Comparison of ENCODE assay signal across 10 cellular contexts in the genomic region with DNA sequence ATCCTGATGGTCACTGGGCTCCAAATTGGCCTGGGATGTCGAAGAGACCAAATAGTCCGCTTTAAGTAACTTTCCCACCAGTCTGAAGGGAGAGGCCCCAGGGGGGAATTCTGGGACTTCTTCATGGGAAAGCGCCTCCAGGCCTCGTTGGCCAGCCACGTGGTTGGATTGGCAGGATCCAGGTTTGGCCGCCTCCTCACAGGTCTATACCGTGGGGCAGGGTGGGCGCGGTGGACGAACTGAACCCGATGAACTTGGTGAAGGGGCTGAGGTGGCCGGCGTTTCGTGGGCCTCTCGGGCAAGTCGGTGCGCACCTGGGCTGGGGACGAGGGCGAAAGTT. TPM values are rescaled to one million over a fixed set of nuclear protein-coding genes. Genes with fewer than 3 reads are reported as not detected.
DNase-seq lines count a peak whose midpoint lies in the region; ATAC-seq, FAIRE-seq and TF ChIP-seq lines count a peak whose summit lies in the region.
"Had no signal": no experiment of that assay in that cellular context is flagged by ENCODE, and none has a peak within 500 bp of the region (broad histone marks: within the 10 kb centered on the region; RNA-seq: fewer than 3 reads in every experiment).

No MANE protein-coding gene starts in this region.

- H3K4me1 Mint-ChIP-seq in chondrocyte (ENCODE audit: low read depth), result peaks cover 10% of the 10 kb centered on the region

- no peak for TF ChIP-seq CTCF in A549 (IDR thresholded peaks at IDR 0.05)
- no peak for TF ChIP-seq CTCF in HFF-Myc (IDR thresholded peaks at IDR 0.05; ENCODE audit: low read depth, low read length, missing control alignments)
- no peak for TF ChIP-seq CTCF in chondrocyte (IDR thresholded peaks at IDR 0.05)

- H3K4me2 ChIP-seq in A549, result peak overlapping the region; percentile 77

- peaks cover 25 to 34% of the 10 kb centered on the region in 2 donors for H3K27me3 ChIP-seq in mucosa of rectum (ENCODE audit: control insufficient read depth in 2 of 2, insufficient read depth in 2 of 2, low read length in 2 of 2)

- peaks cover 54% of the 10 kb centered on the region for H3K27me3 Mint-ChIP-seq in chondrocyte (ENCODE audit: low read depth)

- 0 out of 6 replicates have a peak, but pooled peaks of 1 of the 2 experiments have one; percentile 12 for ATAC-seq in A549

- H3K9ac ChIP-seq in mucosa of rectum (ENCODE audit: low read depth in 1 of 2, low read length in 2 of 2), result no peak overlapping the region

- CTCF ChIA-PET in A549 (lab: Yijun Ruan, JAX), result interaction anchor here (0.8 to 1.6 kb wide), 7 partner anchors 9 to 440 kb away, joined by 3 to 10 read pairs (median 4); no protein-coding TSS in a partner anchor

- no peaks in the 10 kb centered on the region for H3K36me3 Mint-ChIP-seq in chondrocyte (ENCODE audit: low read depth)

- POLR2A ChIA-PET in A549 (lab: Yijun Ruan, JAX), result no interaction called here

- no peak for TF ChIP-seq POLR2A in A549 (IDR thresholded peaks at IDR 0.05; ENCODE audit: low read length)

- H3K9me3 ChIP-seq in A549, result peaks cover 9% of the 10 kb centered on the region; the same call in 1 of the 3 replicates
- H3K9me3 ChIP-seq in mucosa of rectum (ENCODE audit: control insufficient read depth in 2 of 2, low read length in 2 of 2), result no peaks in the 10 kb centered on the region

- peaks cover 8% of the 10 kb centered on the region for H3K9me3 Mint-ChIP-seq in chondrocyte (ENCODE audit: low read depth)

- FAIRE-seq in A549 (lab: Jason Lieb, UNC), result no peak

- no peaks in the 10 kb centered on the region for H3K36me3 ChIP-seq in mucosa of rectum (ENCODE audit: control insufficient read depth in 2 of 2, insufficient read depth in 2 of 2, low read length in 2 of 2)

- peak overlapping the region; percentile 80 for H3K4me3 Mint-ChIP-seq in chondrocyte (ENCODE audit: unreplicated experiment)

- H3K4me3 ChIP-seq in A549 (peak overlapping the region; percentile 62; the same call in 2 of the 3 replicates), HFF-Myc (replicated peaks; ENCODE audit: low read depth, low read length) (peak overlapping the region; percentile 44), mucosa of rectum (ENCODE audit: low read length in 2 of 2) (peak overlapping the region; percentile 68 to 70)

- WGBS in A549 (ENCODE audit: missing lambda C conversion rate), result 56% methylated on average over 11 of the region's 19 CpGs

- no peak for DNase-seq in A549 (ENCODE audit: low read depth in 1 of 2, low spot score in 1 of 2)
- no peak for DNase-seq in HFF-Myc (ENCODE audit: extremely low read depth, low read depth)
- no peak for DNase-seq in chondrocyte (ENCODE audit: low spot score)
- DNase-seq in NCI-H748 (lab: John Stamatoyannopoulos, UW; ENCODE audit: unreplicated experiment), result no peak
- no peak for DNase-seq in cerebellar cortex (ENCODE audit: low spot score)
- DNase-seq in amygdala (lab: John Stamatoyannopoulos, UW), result no peak
- no peak for DNase-seq in stimulated activated naive CD4-positive, alpha-beta T cell treated with Interleukin-2 at 50 U/mL for 16 hours (lab: John Stamatoyannopoulos, UW)
- DNase-seq: DMS153 had no signal

- TF ChIP-seq EP300 in A549 (IDR thresholded peaks at IDR 0.05), result no peak

- no peak overlapping the region for H3K27ac Mint-ChIP-seq in chondrocyte (ENCODE audit: unreplicated experiment)

- H3K4me1 ChIP-seq in A549, result no peaks in the 10 kb centered on the region
- peaks cover 3 to 8% of the 10 kb centered on the region in 2 donors for H3K4me1 ChIP-seq in mucosa of rectum (ENCODE audit: control insufficient read depth in 2 of 2, insufficient read depth in 2 of 2, low read length in 2 of 2)

- H3K27ac ChIP-seq in A549 (peak overlapping the region in 1 of 2 experiments; percentile 83; a peak in 1 of 6 replicates), mucosa of rectum (ENCODE audit: low read depth in 2 of 2, low read length in 2 of 2) (no peak overlapping the region)

- TF ChIP-seq RAD21 in A549 (conservative IDR thresholded peaks at IDR 0.05 in 1 of 2, IDR thresholded peaks at IDR 0.05 in 1 of 2), result no peak

TF ChIP-seq in A549, 52 proteins besides CTCF, POLR2A, EP300 and RAD21:
- no peak for TF ChIP-seq BHLHE40 (IDR thresholded peaks at IDR 0.05; ENCODE audit: low read depth, low read length)
- no peak for TF ChIP-seq HOXA7 (CRISPR knock-in tag; IDR thresholded peaks at IDR 0.05)
- TF ChIP-seq HEYL (CRISPR knock-in tag; IDR thresholded peaks at IDR 0.05), result no peak
- no peak for TF ChIP-seq KDM5A (IDR thresholded peaks at IDR 0.05)
- TF ChIP-seq RFX5 (IDR thresholded peaks at IDR 0.05), result no peak
- no peak for TF ChIP-seq HOXB5 (CRISPR knock-in tag; IDR thresholded peaks at IDR 0.05)
- no peak for TF ChIP-seq HDAC2 (IDR thresholded peaks at IDR 0.05)
- no peak for TF ChIP-seq CBX2 (IDR thresholded peaks at IDR 0.05; ENCODE audit: borderline replicate concordance, low read depth)
- TF ChIP-seq NPAS2 (CRISPR knock-in tag; IDR thresholded peaks at IDR 0.05; ENCODE audit: borderline replicate concordance), result no peak
- TF ChIP-seq ZNF302 (CRISPR knock-in tag; IDR thresholded peaks at IDR 0.05), result no peak
- TF ChIP-seq CBX8 (IDR thresholded peaks at IDR 0.05), result no peak
- no peak for TF ChIP-seq ZFP36 (IDR thresholded peaks at IDR 0.05; ENCODE audit: borderline replicate concordance, partially characterized antibody)
- TF ChIP-seq EHF (CRISPR knock-in tag; IDR thresholded peaks at IDR 0.05), result no peak
- TF ChIP-seq, protein P1, sequence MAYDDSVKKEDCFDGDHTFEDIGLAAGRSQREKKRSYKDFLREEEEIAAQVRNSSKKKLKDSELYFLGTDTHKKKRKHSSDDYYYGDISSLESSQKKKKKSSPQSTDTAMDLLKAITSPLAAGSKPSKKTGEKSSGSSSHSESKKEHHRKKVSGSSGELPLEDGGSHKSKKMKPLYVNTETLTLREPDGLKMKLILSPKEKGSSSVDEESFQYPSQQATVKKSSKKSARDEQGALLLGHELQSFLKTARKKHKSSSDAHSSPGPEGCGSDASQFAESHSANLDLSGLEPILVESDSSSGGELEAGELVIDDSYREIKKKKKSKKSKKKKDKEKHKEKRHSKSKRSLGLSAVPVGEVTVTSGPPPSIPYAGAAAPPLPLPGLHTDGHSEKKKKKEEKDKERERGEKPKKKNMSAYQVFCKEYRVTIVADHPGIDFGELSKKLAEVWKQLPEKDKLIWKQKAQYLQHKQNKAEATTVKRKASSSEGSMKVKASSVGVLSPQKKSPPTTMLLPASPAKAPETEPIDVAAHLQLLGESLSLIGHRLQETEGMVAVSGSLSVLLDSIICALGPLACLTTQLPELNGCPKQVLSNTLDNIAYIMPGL (CRISPR knock-in tag; IDR thresholded peaks at IDR 0.05; ENCODE audit: borderline replicate concordance), result no peak
- TF ChIP-seq SMC3 (IDR thresholded peaks at IDR 0.05), result no peak
- TF ChIP-seq, protein P2, sequence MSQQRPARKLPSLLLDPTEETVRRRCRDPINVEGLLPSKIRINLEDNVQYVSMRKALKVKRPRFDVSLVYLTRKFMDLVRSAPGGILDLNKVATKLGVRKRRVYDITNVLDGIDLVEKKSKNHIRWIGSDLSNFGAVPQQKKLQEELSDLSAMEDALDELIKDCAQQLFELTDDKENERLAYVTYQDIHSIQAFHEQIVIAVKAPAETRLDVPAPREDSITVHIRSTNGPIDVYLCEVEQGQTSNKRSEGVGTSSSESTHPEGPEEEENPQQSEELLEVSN (IDR thresholded peaks at IDR 0.05; ENCODE audit: borderline replicate concordance, low read depth), result no peak
- TF ChIP-seq RCOR1 (IDR thresholded peaks at IDR 0.05; ENCODE audit: low read depth, low read length), result no peak
- no peak for TF ChIP-seq JUN (IDR thresholded peaks at IDR 0.05)
TF ChIP-seq in A549: peak in this region for 0.

RNA-seq across cellular contexts. Expression of a gene that starts 0.3 kb away (rescaled TPM):
- polyA plus RNA-seq in A549 (2011; rRNA removed), result 0.09 TPM in 1 of 2 replicates, not detected in the other
- polyA plus RNA-seq in A549 (2012; cell fraction: cytosol; rRNA removed), result not detected in 2 replicates
- not detected in 2 replicates for polyA plus RNA-seq in A549 (2012; cell fraction: nucleus; rRNA removed)
- polyA plus RNA-seq in A549 (2017; fragmentation: RNase III; extraction: RNeasy Plus Mini Kit Qiagen cat#74134 plus additional on column Dnase treatment), result not detected in 3 replicates
- 0.04 TPM in 1 of 2 replicates, not detected in the other for polyA minus RNA-seq in A549 (2011; rRNA and poly(A)+ RNA removed)
- total RNA-seq in chondrocyte, result not detected in 3 replicates
- total RNA-seq: left lobe of liver had no signal
